Comparison of ENCODE assay signal across 21 cellular contexts in the genomic region with DNA sequence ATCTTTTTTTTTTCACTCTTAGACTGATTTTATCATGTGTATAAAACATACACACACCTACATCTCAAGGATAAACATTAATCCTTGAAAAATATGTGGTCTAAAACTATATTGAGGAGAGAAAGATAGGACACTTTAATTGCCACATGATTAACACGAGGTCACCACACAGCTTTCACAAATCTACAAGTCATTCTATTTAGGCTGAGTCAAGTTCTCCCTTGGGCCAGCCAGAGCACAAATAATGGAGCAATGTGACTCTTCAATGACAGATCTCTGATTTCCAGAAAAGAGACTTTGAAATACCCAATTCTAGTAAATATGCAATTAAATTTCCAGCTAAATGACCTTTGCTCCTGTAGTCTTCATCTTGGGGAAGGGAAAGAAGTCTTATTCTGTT. TPM values are rescaled to one million over a fixed set of nuclear protein-coding genes. Genes with fewer than 3 reads are reported as not detected.
"Had no signal": no experiment of that assay in that cellular context is flagged by ENCODE, and none has a peak within 500 bp of the region (broad histone marks: within the 10 kb centered on the region; RNA-seq: fewer than 3 reads in every experiment).

No MANE protein-coding gene starts in this region.

- H3K9me3 Mint-ChIP-seq: activated CD4-positive, alpha-beta memory T cell treated with anti-CD3 and anti-CD28 coated beads for 36 hours; activated naive CD4-positive, alpha-beta T cell treated with anti-CD3 and anti-CD28 coated beads, Interleukin-2, amount 50 U/mL, for 72 hours; activated T-helper 1 cell treated with anti-CD3 and anti-CD28 coated beads, Interleukin-12 subunit alpha, Interleukin-12 subunit beta, Interleukin-2, Interleukin-4 antibody, amounts not matched to agents 30 ng/mL and 10 ng/mL and 1 ng/mL, durations not matched to agents 14 hours and 24 hours and 36 hours; naive thymus-derived CD8-positive, alpha-beta T cell; stimulated activated naive B cell treated with anti-CD40 and anti-IgM and Interleukin-4, amounts not matched to agents 10 μg/mL and 1 μg/mL and 100 μg/mL, for 72 hours; T-helper 2 cell treated with Interferon-gamma antibody and Interleukin-4, amounts not matched to agents 5 μg/mL and 100 μg/mL, for 36 hours had no signal

- H3K4me3 ChIP-seq: spleen had no signal

- H3K27ac Mint-ChIP-seq: activated B cell treated with CpG ODN at 0.5 μM for 24 hours; activated CD4-positive, alpha-beta memory T cell treated with anti-CD3 and anti-CD28 coated beads for 36 hours; activated naive CD4-positive, alpha-beta T cell treated with anti-CD3 and anti-CD28 coated beads, Interleukin-2, amount 50 U/mL, for 72 hours; activated T-helper 1 cell treated with anti-CD3 and anti-CD28 coated beads, Interleukin-12 subunit alpha, Interleukin-12 subunit beta, Interleukin-2, Interleukin-4 antibody, amounts not matched to agents 30 ng/mL and 10 ng/mL and 1 ng/mL, durations not matched to agents 14 hours and 24 hours and 36 hours; dendritic cell treated with granulocyte-macrophage colony-stimulating factor and Interleukin-4, amounts not matched to agents 40 ng/mL and 50 ng/mL, for 4 days; naive thymus-derived CD8-positive, alpha-beta T cell; stimulated activated naive B cell treated with anti-CD40 and anti-IgM and Interleukin-4, amounts not matched to agents 10 μg/mL and 1 μg/mL and 100 μg/mL, for 72 hours; T-helper 2 cell treated with Interferon-gamma antibody and Interleukin-4, amounts not matched to agents 5 μg/mL and 100 μg/mL, for 36 hours had no signal

- H3K27ac ChIP-seq: spleen had no signal

- DNase-seq: activated B cell treated with CpG ODN at 0.5 μM for 24 hours; activated CD4-positive, alpha-beta memory T cell treated with anti-CD3 and anti-CD28 coated beads for 36 hours; activated CD4-positive, alpha-beta T cell treated with anti-CD3 and anti-CD28 coated beads for 4 hours; activated gamma-delta T cell treated with Interleukin-2 at 50 U/mL for 16 hours; activated T-cell treated with anti-CD3 and anti-CD28 coated beads for 4 hours; effector memory CD4-positive, alpha-beta T cell; mesenchymal stem cell; naive thymus-derived CD8-positive, alpha-beta T cell; spleen; stimulated activated naive B cell treated with anti-CD40 and anti-IgM and Interleukin-4, amounts not matched to agents 10 μg/mL and 1 μg/mL and 100 μg/mL, for 72 hours had no signal

- H3K4me3 Mint-ChIP-seq: activated B cell treated with CpG ODN at 0.5 μM for 24 hours; activated CD4-positive, alpha-beta memory T cell treated with anti-CD3 and anti-CD28 coated beads for 36 hours; activated T-helper 1 cell treated with anti-CD3 and anti-CD28 coated beads, Interleukin-12 subunit alpha, Interleukin-12 subunit beta, Interleukin-2, Interleukin-4 antibody, amounts not matched to agents 30 ng/mL and 10 ng/mL and 1 ng/mL, durations not matched to agents 14 hours and 24 hours and 36 hours; dendritic cell treated with granulocyte-macrophage colony-stimulating factor and Interleukin-4, amounts not matched to agents 40 ng/mL and 50 ng/mL, for 4 days; naive thymus-derived CD8-positive, alpha-beta T cell; stimulated activated naive B cell treated with anti-CD40 and anti-IgM and Interleukin-4, amounts not matched to agents 10 μg/mL and 1 μg/mL and 100 μg/mL, for 72 hours; T-helper 2 cell treated with Interferon-gamma antibody and Interleukin-4, amounts not matched to agents 5 μg/mL and 100 μg/mL, for 36 hours had no signal

- H3K4me1 Mint-ChIP-seq: activated B cell treated with CpG ODN at 0.5 μM for 24 hours; naive thymus-derived CD8-positive, alpha-beta T cell; stimulated activated naive B cell treated with anti-CD40 and anti-IgM and Interleukin-4, amounts not matched to agents 10 μg/mL and 1 μg/mL and 100 μg/mL, for 72 hours had no signal

- H3K27me3 Mint-ChIP-seq: activated B cell treated with CpG ODN at 0.5 μM for 24 hours; activated CD4-positive, alpha-beta memory T cell treated with anti-CD3 and anti-CD28 coated beads for 36 hours; dendritic cell treated with granulocyte-macrophage colony-stimulating factor and Interleukin-4, amounts not matched to agents 40 ng/mL and 50 ng/mL, for 4 days; stimulated activated naive B cell treated with anti-CD40 and anti-IgM and Interleukin-4, amounts not matched to agents 10 μg/mL and 1 μg/mL and 100 μg/mL, for 72 hours had no signal

- H3K9me3 ChIP-seq: spleen had no signal

- H3K36me3 Mint-ChIP-seq: activated CD4-positive, alpha-beta memory T cell treated with anti-CD3 and anti-CD28 coated beads for 36 hours; activated naive CD4-positive, alpha-beta T cell treated with anti-CD3 and anti-CD28 coated beads, Interleukin-2, amount 50 U/mL, for 72 hours; stimulated activated naive B cell treated with anti-CD40 and anti-IgM and Interleukin-4, amounts not matched to agents 10 μg/mL and 1 μg/mL and 100 μg/mL, for 72 hours had no signal

- ATAC-seq: activated naive CD4-positive, alpha-beta T cell treated with anti-CD3 and anti-CD28 coated beads, Interleukin-2, amount 50 U/mL, for 72 hours; naive thymus-derived CD8-positive, alpha-beta T cell; sciatic nerve; stimulated activated naive B cell treated with anti-CD40 and anti-IgM and Interleukin-4, amounts not matched to agents 10 μg/mL and 1 μg/mL and 100 μg/mL, for 72 hours had no signal

- H3K36me3 ChIP-seq: spleen had no signal

RNA-seq across cellular contexts. Expression of gene ADH4, which starts 12.9 kb away (rescaled TPM):
- total RNA-seq: activated B cell treated with CpG ODN at 0.5 μM for 24 hours; activated CD4-positive, alpha-beta memory T cell treated with anti-CD3 and anti-CD28 coated beads for 36 hours; activated naive CD4-positive, alpha-beta T cell treated with anti-CD3 and anti-CD28 coated beads, Interleukin-2, amount 50 U/mL, for 72 hours; activated T-helper 1 cell treated with anti-CD3 and anti-CD28 coated beads, Interleukin-12 subunit alpha, Interleukin-12 subunit beta, Interleukin-2, Interleukin-4 antibody, amounts not matched to agents 30 ng/mL and 10 ng/mL and 1 ng/mL, durations not matched to agents 14 hours and 24 hours and 36 hours; cerebellum; endothelial cell of umbilical vein; frontal cortex; kidney epithelial cell; naive thymus-derived CD8-positive, alpha-beta T cell; osteocyte; pulmonary artery endothelial cell had no signal
- polyA plus RNA-seq: endothelial cell of umbilical vein; naive thymus-derived CD8-positive, alpha-beta T cell had no signal
